12 cellular contexts compared by ENCODE assay signal in genomic region chr22:49373801-49374226, GRCh38.
"Had no signal": no experiment of that assay in that cellular context is flagged by ENCODE, and none has a peak within 500 bp of the region (broad histone marks: within the 10 kb centered on the region; RNA-seq: fewer than 3 reads in every experiment).

No MANE protein-coding gene starts in this region.

- H3K4me1 ChIP-seq: left ventricle myocardium inferior, sigmoid colon, thyroid gland had no signal

- H3K4me2 ChIP-seq: hepatocyte had no signal

- H3K4me3 ChIP-seq: hepatocyte, left ventricle myocardium inferior, sigmoid colon, thyroid gland had no signal

- H3K4me3 Mint-ChIP-seq: activated naive CD8-positive, alpha-beta T cell treated with anti-CD3 and anti-CD28 coated beads, Interleukin-2, amount 50 U/mL, for 24 hours; nephron; stimulated activated effector memory CD8-positive, alpha-beta T cell treated with anti-CD3 and anti-CD28 coated beads, Interleukin-12 subunit alpha, Interleukin-12 subunit beta, amount 100 ng/mL, for 72 hours had no signal

- H3K4me1 Mint-ChIP-seq: activated naive CD8-positive, alpha-beta T cell treated with anti-CD3 and anti-CD28 coated beads, Interleukin-2, amount 50 U/mL, for 24 hours; nephron had no signal

- H3K9me3 ChIP-seq: left ventricle myocardium inferior, sigmoid colon, thyroid gland had no signal

- H3K36me3 Mint-ChIP-seq: stimulated activated effector memory CD8-positive, alpha-beta T cell treated with anti-CD3 and anti-CD28 coated beads, Interleukin-12 subunit alpha, Interleukin-12 subunit beta, amount 100 ng/mL, for 72 hours had no signal

- H3K9me3 Mint-ChIP-seq: activated naive CD8-positive, alpha-beta T cell treated with anti-CD3 and anti-CD28 coated beads, Interleukin-2, amount 50 U/mL, for 24 hours; nephron; stimulated activated effector memory CD8-positive, alpha-beta T cell treated with anti-CD3 and anti-CD28 coated beads, Interleukin-12 subunit alpha, Interleukin-12 subunit beta, amount 100 ng/mL, for 72 hours had no signal

- ATAC-seq: activated naive CD8-positive, alpha-beta T cell treated with anti-CD3 and anti-CD28 coated beads, Interleukin-2, amount 50 U/mL, for 24 hours; esophagus mucosa had no signal

- H3K36me3 ChIP-seq: left ventricle myocardium inferior, sigmoid colon, thyroid gland had no signal

- H3K27ac ChIP-seq: hepatocyte, left ventricle myocardium inferior, sigmoid colon, thyroid gland had no signal

- H3K27me3 ChIP-seq: hepatocyte, thyroid gland had no signal

- H3K27ac Mint-ChIP-seq: activated naive CD8-positive, alpha-beta T cell treated with anti-CD3 and anti-CD28 coated beads, Interleukin-2, amount 50 U/mL, for 24 hours; nephron; stimulated activated effector memory CD8-positive, alpha-beta T cell treated with anti-CD3 and anti-CD28 coated beads, Interleukin-12 subunit alpha, Interleukin-12 subunit beta, amount 100 ng/mL, for 72 hours had no signal

- DNase-seq: activated naive CD4-positive, alpha-beta T cell; activated naive CD8-positive, alpha-beta T cell treated with anti-CD3 and anti-CD28 coated beads, Interleukin-2, amount 50 U/mL, for 24 hours; left ventricle myocardium inferior; mesendoderm; occipital lobe; sigmoid colon; stimulated activated CD4-positive, alpha-beta T cell treated with anti-CD3 and anti-CD28 coated beads, Interleukin-1b, Interleukin-23, amount 100 ng/mL, for 48 hours; thyroid gland had no signal
